ENCODE assay signal across 20 cellular contexts in genomic region chr17:29076722-29077121, GRCh38. TPM values are rescaled to one million over a fixed set of nuclear protein-coding genes. Genes with fewer than 3 reads are reported as not detected.
A peak's percentile ranks its signal among the peaks of the same experiment; 100 is the strongest.
DNase-seq lines count a peak whose midpoint lies in the region; ATAC-seq and TF ChIP-seq lines count a peak whose summit lies in the region.
"Had no signal": no experiment of that assay in that cellular context is flagged by ENCODE, and none has a peak within 500 bp of the region (broad histone marks: within the 10 kb centered on the region; RNA-seq: fewer than 3 reads in every experiment).

No MANE protein-coding gene starts in this region.

- no peak overlapping the region for H3K27ac Mint-ChIP-seq in Caco-2 (ENCODE audit: unreplicated experiment)
- H3K27ac Mint-ChIP-seq: activated CD4-positive, alpha-beta T cell treated with anti-CD3 and anti-CD28 coated beads for 36 hours; B cell had no signal

- H3K27me3 ChIP-seq in H7 (ENCODE audit: control insufficient read depth, insufficient read depth, low read length) = no peaks in the 10 kb centered on the region
- no peaks in the 10 kb centered on the region for H3K27me3 ChIP-seq in Caco-2 (replicated peaks; ENCODE audit: control insufficient read depth, insufficient read depth, low read length)
- H3K27me3 ChIP-seq: foreskin keratinocyte had no signal

- ATAC-seq in HG03196 (IDR thresholded peaks at IDR 0.05; ENCODE audit: unreplicated experiment) = no peak
- ATAC-seq: activated CD4-positive, alpha-beta T cell treated with anti-CD3 and anti-CD28 coated beads for 36 hours; foreskin keratinocyte had no signal

- BruUV-seq in Caco-2 (replicated peaks; lab: Mats Ljungman, UMichigan) = no TSS peak

- H3K36me3 Mint-ChIP-seq in Caco-2 (ENCODE audit: insufficient read depth, unreplicated experiment) = peaks cover 4% of the 10 kb centered on the region

- H3K9me3 Mint-ChIP-seq in Caco-2 (ENCODE audit: unreplicated experiment) = no peaks in the 10 kb centered on the region

- POLR2A ChIA-PET in Caco-2 (lab: Charles Lee) = no interaction called here

- intact Hi-C loops in Caco-2 (cut with micrococcal nuclease; ENCODE audit: unreplicated experiment) = no loop called here

- H3K9me3 ChIP-seq in Caco-2 = no peaks in the 10 kb centered on the region
- H3K9me3 ChIP-seq: left ventricle myocardium inferior had no signal

- H3K36me3 ChIP-seq in H7 (replicated peaks; ENCODE audit: control insufficient read depth, insufficient read depth, low read length) = no peaks in the 10 kb centered on the region; the same call in 1 of the 2 replicates
- H3K36me3 ChIP-seq in Caco-2 (ENCODE audit: control insufficient read depth, insufficient read depth, low read length) = peaks cover 1% of the 10 kb centered on the region; the same call in 1 of the 2 replicates

- DNase-seq in H7 = peak; percentile 77
- DNase-seq in amygdala (lab: John Stamatoyannopoulos, UW) = peak in 41 of 56 donors; percentile 13 to 81 (median 50)
- peak in 36 of 51 donors; percentile 14 to 83 (median 45) for DNase-seq in hypothalamus (lab: John Stamatoyannopoulos, UW)
- peak; percentile 69 for DNase-seq in putamen (ENCODE audit: low spot score)
- DNase-seq in activated gamma-delta T cell (lab: John Stamatoyannopoulos, UW) = no peak
- DNase-seq in Caco-2 = no peak
- no peak for DNase-seq in NCI-H187 treated with DMSO at 0.1 percent for 48 hours (lab: John Stamatoyannopoulos, UW)
- DNase-seq: activated CD4-positive, alpha-beta T cell treated with anti-CD3 and anti-CD28 coated beads for 36 hours; activated naive CD4-positive, alpha-beta T cell; cortex of kidney; foreskin keratinocyte; IMR-90; left ventricle myocardium inferior; NCI-H2029; NCI-H446; RPMI8226; small intestine; stimulated activated CD4-positive, alpha-beta T cell treated with anti-CD3 and anti-CD28 coated beads, Interleukin-4, amount 100 ng/mL, for 1 hour had no signal

- H3K4me1 ChIP-seq in Caco-2 = no peaks in the 10 kb centered on the region
- H3K4me1 ChIP-seq: foreskin keratinocyte had no signal

- CTCF ChIA-PET in Caco-2 (lab: Charles Lee) = no interaction called here

- no peaks in the 10 kb centered on the region for H3K4me1 Mint-ChIP-seq in Caco-2 (ENCODE audit: low read depth, unreplicated experiment)
- H3K4me1 Mint-ChIP-seq: activated CD4-positive, alpha-beta T cell treated with anti-CD3 and anti-CD28 coated beads for 36 hours; B cell had no signal

- TF ChIP-seq CTCF in Caco-2 (IDR thresholded peaks at IDR 0.05; ENCODE audit: insufficient read depth in 1 of 2, low read depth in 1 of 2, low read length in 1 of 2, severe bottlenecking in 1 of 2, unreplicated experiment in 1 of 2) = no peak

- H3K27me3 Mint-ChIP-seq in Caco-2 (ENCODE audit: insufficient read depth, unreplicated experiment) = no peaks in the 10 kb centered on the region
- H3K27me3 Mint-ChIP-seq: activated CD4-positive, alpha-beta T cell treated with anti-CD3 and anti-CD28 coated beads for 36 hours; B cell had no signal

- H3K4me3 Mint-ChIP-seq in Caco-2 (ENCODE audit: unreplicated experiment) = no peak overlapping the region
- H3K4me3 Mint-ChIP-seq: activated CD4-positive, alpha-beta T cell treated with anti-CD3 and anti-CD28 coated beads for 36 hours; B cell had no signal

- H3K4me3 ChIP-seq in H7 (ENCODE audit: insufficient read depth, low read depth, low read length) (no peak overlapping the region), Caco-2 (ENCODE audit: low read depth, low read length) (no peak overlapping the region)
- H3K4me3 ChIP-seq: left ventricle myocardium inferior had no signal

RNA-seq across cellular contexts. Expression of gene PIPOX, which starts 33.8 kb away (rescaled TPM):
- 17.4 and 26.4 TPM in 2 replicates for total RNA-seq in H7 (2014; rRNA removed; shearing (Covaris generic))
- 2.1 and 2.2 TPM in 2 replicates for total RNA-seq in Caco-2 (2022)

Comparison
In these comparisons a context has a peak if more than half of its experiments do, and no peak if none do; other contexts are left out.
1. DNase-seq: peak in H7 (single experiment), amygdala (41 of 56), hypothalamus (36 of 51) and putamen (single experiment); none in activated gamma-delta T cell (single experiment), Caco-2 (0 of 2) and NCI-H187 treated with DMSO at 0.1 percent for 48 hours (single experiment).